Comparison of ENCODE assay signal across 8 cellular contexts in genomic region chr2:70125498-70125898, GRCh38. TPM values are rescaled to one million over a fixed set of nuclear protein-coding genes. Genes with fewer than 3 reads are reported as not detected.
DNase-seq lines count a peak whose midpoint lies in the region; ATAC-seq and TF ChIP-seq lines count a peak whose summit lies in the region.

No MANE protein-coding gene starts in this region.

- H3K36me3 ChIP-seq in Loucy (ENCODE audit: insufficient read depth, low read length) (no peaks in the 10 kb centered on the region), colonic mucosa (no peaks in the 10 kb centered on the region), neural cell (ENCODE audit: insufficient read depth, low read length) (no peaks in the 10 kb centered on the region)

- H3K9me3 ChIP-seq in Loucy (ENCODE audit: insufficient read depth, low read depth, low read length) = no peaks in the 10 kb centered on the region
- H3K9me3 ChIP-seq in colonic mucosa = no peaks in the 10 kb centered on the region
- no peaks in the 10 kb centered on the region for H3K9me3 ChIP-seq in neural cell (ENCODE audit: low read length)

- H2AFZ ChIP-seq in Loucy (ENCODE audit: low read length) (peak overlapping the region; percentile 83; the same call in 1 of the 2 replicates), neural cell (ENCODE audit: low read depth, low read length) (peak overlapping the region; percentile 19)

- H3K4me1 ChIP-seq in Loucy (ENCODE audit: insufficient read depth, low read length, poor library complexity, severe bottlenecking) = peaks cover 58% of the 10 kb centered on the region
- peaks cover 6% of the 10 kb centered on the region for H3K4me1 ChIP-seq in colonic mucosa

- no peak for TF ChIP-seq RAD21 in neural cell (conservative IDR thresholded peaks at IDR 0.05)

- H3F3A ChIP-seq in Loucy (ENCODE audit: low read depth) (peaks cover 22% of the 10 kb centered on the region), neural cell (ENCODE audit: insufficient read depth, low read length, poor library complexity, severe bottlenecking) (no peaks in the 10 kb centered on the region)

- ATAC-seq in HG02973 (IDR thresholded peaks at IDR 0.05; ENCODE audit: unreplicated experiment) = no peak

- intact Hi-C loops in colonic mucosa (cut with DNase I) = no loop called here

- H3K9ac ChIP-seq in Loucy (ENCODE audit: low read depth, low read length, poor library complexity, severe bottlenecking) (peak overlapping the region; percentile 99), colonic mucosa (ENCODE audit: low read depth in 2 of 2, low read length in 2 of 2) (peak overlapping the region; percentile 97), neural cell (ENCODE audit: low read length) (peak overlapping the region; percentile 71)

- TF ChIP-seq CTCF in AG10803 (conservative IDR thresholded peaks at IDR 0.05; ENCODE audit: low read length) (no peak), Loucy (conservative IDR thresholded peaks at IDR 0.05; ENCODE audit: low read length) (no peak), colonic mucosa (IDR thresholded peaks at IDR 0.05) (no peak), neural cell (IDR thresholded peaks at IDR 0.05; ENCODE audit: poor library complexity, severe bottlenecking) (no peak)

- H3K79me2 ChIP-seq in Loucy (ENCODE audit: insufficient read depth, low read length) (peaks cover 9% of the 10 kb centered on the region), neural cell (replicated peaks; ENCODE audit: insufficient read depth, low read length) (no peaks in the 10 kb centered on the region)

- H3K9me2 ChIP-seq in Loucy (replicated peaks; ENCODE audit: low read depth, low read length) (no peaks in the 10 kb centered on the region), neural cell (ENCODE audit: insufficient read depth, low read length) (no peaks in the 10 kb centered on the region)

- no peaks in the 10 kb centered on the region for H4K20me1 ChIP-seq in Loucy (ENCODE audit: insufficient read depth, low read length, poor library complexity, severe bottlenecking)
- no peaks in the 10 kb centered on the region for H4K20me1 ChIP-seq in neural cell (ENCODE audit: insufficient read depth)

- H3K27me3 ChIP-seq in Loucy (ENCODE audit: insufficient read depth, low read length, poor library complexity, severe bottlenecking) = no peaks in the 10 kb centered on the region
- H3K27me3 ChIP-seq in colonic mucosa = no peaks in the 10 kb centered on the region
- no peaks in the 10 kb centered on the region for H3K27me3 ChIP-seq in neural cell (ENCODE audit: insufficient read depth, low read depth, low read length)

- no peak for TF ChIP-seq EP300 in neural cell (conservative IDR thresholded peaks at IDR 0.05; ENCODE audit: poor library complexity, severe bottlenecking)

- H3K27ac ChIP-seq in colonic mucosa = peak overlapping the region; percentile 95
- H3K27ac ChIP-seq in neural cell (ENCODE audit: low read length) = peak overlapping the region; percentile 67

- no peak for DNase-seq in AG10803 (ENCODE audit: low read depth)
- no peak for DNase-seq in colonic mucosa
- DNase-seq in DMS114 treated with DMSO at 0.1 percent for 48 hours (lab: John Stamatoyannopoulos, UW; ENCODE audit: unreplicated experiment) = no peak
- DNase-seq in NCI-H2196 treated with DMSO at 0.1 percent for 48 hours (lab: John Stamatoyannopoulos, UW; ENCODE audit: unreplicated experiment) = no peak
- DNase-seq in NCI-H524 (lab: John Stamatoyannopoulos, UW) = no peak

- peak overlapping the region; percentile 65 for H3K4me3 ChIP-seq in AG10803 (ENCODE audit: low read length)
- H3K4me3 ChIP-seq in Loucy (ENCODE audit: low read length, poor library complexity, severe bottlenecking) = peak overlapping the region; percentile 91
- H3K4me3 ChIP-seq in colonic mucosa = peak overlapping the region; percentile 41
- peak overlapping the region; percentile 59 for H3K4me3 ChIP-seq in neural cell (ENCODE audit: low read length)

- peak overlapping the region; percentile 83 for H3K4me2 ChIP-seq in Loucy (ENCODE audit: low read depth, low read length, poor library complexity, severe bottlenecking)
- H3K4me2 ChIP-seq in neural cell (ENCODE audit: low read length) = no peak overlapping the region

TF ChIP-seq in neural cell, 6 proteins besides CTCF, POLR2A, EP300 and RAD21:
- TF ChIP-seq EZH2 (IDR thresholded peaks at IDR 0.05; ENCODE audit: borderline replicate concordance, insufficient read depth, low read length, poor library complexity, severe bottlenecking) = no peak
- TF ChIP-seq TAF1 (IDR thresholded peaks at IDR 0.05; ENCODE audit: low read depth) = no peak

RNA-seq across cellular contexts. Expression of gene PCBP1, which starts 38.2 kb away (rescaled TPM):
- 100 to 1,000 TPM; 348 to 401 TPM for total RNA-seq in colonic mucosa
- polyA plus RNA-seq in neural cell = 33.3 and 42.5 TPM in 2 replicates
- 30.7 and 39.9 TPM in 2 replicates for polyA minus RNA-seq in neural cell

Comparison
In these comparisons a context has a peak if more than half of its experiments do, and no peak if none do; other contexts are left out.
1. H3K4me3 ChIP-seq: peak in every context shown above with its lines; median percentile 91 in Loucy; 65 in AG10803; 59 in neural cell; 41 in colonic mucosa.